9 cellular contexts compared by ENCODE assay signal in genomic region chr5:470961-471749, GRCh38. TPM values are rescaled to one million over a fixed set of nuclear protein-coding genes. Genes with fewer than 3 reads are reported as not detected.
DNase-seq lines count a peak whose midpoint lies in the region; ATAC-seq and TF ChIP-seq lines count a peak whose summit lies in the region.
"Had no signal": no experiment of that assay in that cellular context is flagged by ENCODE, and none has a peak within 500 bp of the region (broad histone marks: within the 10 kb centered on the region; RNA-seq: fewer than 3 reads in every experiment).

No MANE protein-coding gene starts in this region.

- no peaks in the 10 kb centered on the region for H3F3A ChIP-seq in OCI-LY1 (ENCODE audit: insufficient read depth, low read length)

- H3K36me3 ChIP-seq in OCI-LY1 (ENCODE audit: insufficient read depth, low read length) = peaks cover 23% of the 10 kb centered on the region

- DNase-seq in GM12864 (ENCODE audit: low read depth) = no peak
- DNase-seq in epithelial cell of esophagus (ENCODE audit: low read depth) = no peak
- peak; percentile 80 for DNase-seq in posterior vena cava (ENCODE audit: low spot score)
- no peak for DNase-seq in OCI-M1 (lab: John Stamatoyannopoulos, UW)
- no peak for DNase-seq in NK-92 (lab: John Stamatoyannopoulos, UW; ENCODE audit: unreplicated experiment)
- DNase-seq in GDM1 (lab: John Stamatoyannopoulos, UW) = no peak
- DNase-seq: SHP77 treated with DMSO at 0.1 percent for 48 hours had no signal

- H3K4me1 ChIP-seq in OCI-LY1 (ENCODE audit: insufficient read depth, low read length, severe bottlenecking) = peaks cover 39% of the 10 kb centered on the region

- H4K20me1 ChIP-seq in OCI-LY1 (ENCODE audit: insufficient read depth, low read length) = no peaks in the 10 kb centered on the region

- peak overlapping the region; percentile 71 for H3K4me3 ChIP-seq in GM12864 (ENCODE audit: low read depth, low read length)
- H3K4me3 ChIP-seq in OCI-LY1 (ENCODE audit: low read depth, low read length, poor library complexity, severe bottlenecking) = peak overlapping the region; percentile 78
- H3K4me3 ChIP-seq in epithelial cell of esophagus (ENCODE audit: low read length) = peak overlapping the region; percentile 72

- H3K79me2 ChIP-seq in OCI-LY1 (ENCODE audit: insufficient read depth, low read length) = 0 out of 2 replicates have a peak, but pooled peaks cover 4% of the 10 kb centered on the region

- no peaks in the 10 kb centered on the region for H3K9me3 ChIP-seq in OCI-LY1 (ENCODE audit: low read length)

- H3K27me3 ChIP-seq in OCI-LY1 (ENCODE audit: insufficient read depth, low read length) = peaks cover 8% of the 10 kb centered on the region; the same call in 1 of the 2 replicates

- ATAC-seq in HG02623 (IDR thresholded peaks at IDR 0.05; ENCODE audit: unreplicated experiment) = no peak

- intact Hi-C loops in posterior vena cava (cut with DNase I) = no loop called here

- peak overlapping the region; percentile 100; the same call in 1 of the 2 replicates for H3K9ac ChIP-seq in OCI-LY1 (ENCODE audit: low read length)

- H2AFZ ChIP-seq in OCI-LY1 (ENCODE audit: low read length) = no peak overlapping the region

- peak overlapping the region; percentile 88 for H3K4me2 ChIP-seq in OCI-LY1 (ENCODE audit: low read length)

- H3K9me2 ChIP-seq in OCI-LY1 (ENCODE audit: low read depth, low read length) = no peaks in the 10 kb centered on the region

- TF ChIP-seq CTCF in GM12864 (IDR thresholded peaks at IDR 0.05; ENCODE audit: low read depth, low read length, missing control alignments) (no peak), OCI-LY1 (IDR thresholded peaks at IDR 0.05; ENCODE audit: low read length) (no peak), epithelial cell of esophagus (IDR thresholded peaks at IDR 0.05; ENCODE audit: insufficient read depth, low read depth, low read length, missing control alignments) (no peak)

- no peak overlapping the region for H3K27ac ChIP-seq in OCI-LY1 (ENCODE audit: low read depth, low read length, poor library complexity, severe bottlenecking)

RNA-seq across cellular contexts. Expression of gene EXOC3, which starts 28.2 kb away (rescaled TPM):
- total RNA-seq in posterior vena cava = 10 to 100 TPM; 52.6 to 54.2 TPM

RNA-seq across cellular contexts. Expression of gene SLC9A3, which starts 53.1 kb away (rescaled TPM):
- total RNA-seq in posterior vena cava = under 1 TPM; 0.69 to 0.71 TPM
